22 cellular contexts compared by ENCODE assay signal in the genomic region with DNA sequence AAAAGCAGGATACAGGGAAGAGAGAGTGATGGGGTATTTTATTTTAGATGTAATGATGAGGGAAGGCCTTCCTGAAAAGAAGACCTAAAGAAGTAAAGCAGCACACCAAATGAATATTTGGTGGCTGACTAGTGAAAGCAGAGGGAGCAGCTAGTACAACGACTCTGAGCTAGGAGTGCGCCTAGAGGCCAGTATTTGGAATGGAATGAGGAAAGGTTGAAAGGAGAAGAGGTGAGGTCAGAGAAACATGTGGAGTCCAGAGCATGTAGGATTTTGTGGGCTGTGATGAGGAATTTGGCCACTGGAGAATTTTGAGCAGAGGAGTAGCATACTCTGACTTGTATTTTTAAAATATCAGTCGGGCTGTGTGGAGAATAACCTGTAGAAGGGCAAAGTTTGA. TPM values are rescaled to one million over a fixed set of nuclear protein-coding genes. Genes with fewer than 3 reads are reported as not detected.
DNase-seq lines count a peak whose midpoint lies in the region; ATAC-seq and TF ChIP-seq lines count a peak whose summit lies in the region.
"Had no signal": no experiment of that assay in that cellular context is flagged by ENCODE, and none has a peak within 500 bp of the region (broad histone marks: within the 10 kb centered on the region; RNA-seq: fewer than 3 reads in every experiment).

No MANE protein-coding gene starts in this region.

- no peak overlapping the region for H3K23ac ChIP-seq in trophoblast cell (ENCODE audit: low read length)

- no peak overlapping the region for H2AK5ac ChIP-seq in trophoblast cell (ENCODE audit: low read length)

- no peak overlapping the region for H2BK120ac ChIP-seq in trophoblast cell (ENCODE audit: insufficient read depth, low read length, poor library complexity)

- H3K14ac ChIP-seq in trophoblast cell (ENCODE audit: low read length), result no peak overlapping the region

- no peaks in the 10 kb centered on the region for H3K27me3 ChIP-seq in Caco-2 (replicated peaks; ENCODE audit: control insufficient read depth, insufficient read depth, low read length)
- H3K27me3 ChIP-seq in trophoblast cell (ENCODE audit: insufficient read depth, low read length), result no peaks in the 10 kb centered on the region
- H3K27me3 ChIP-seq: gastrocnemius medialis, sigmoid colon had no signal

- POLR2A ChIA-PET in Caco-2 (lab: Charles Lee), result no interaction called here

- no peak overlapping the region for H4K91ac ChIP-seq in trophoblast cell (ENCODE audit: low read depth, low read length)

- H3K4me2 ChIP-seq in trophoblast cell (ENCODE audit: low read length), result no peak overlapping the region

- H3K9me3 ChIP-seq in Caco-2 (no peaks in the 10 kb centered on the region), trophoblast cell (ENCODE audit: insufficient read depth, low read depth, low read length) (no peaks in the 10 kb centered on the region)
- H3K9me3 ChIP-seq: gastrocnemius medialis, sigmoid colon, thoracic aorta had no signal

- H3K4me3 ChIP-seq in Caco-2 (ENCODE audit: low read depth, low read length) (no peak overlapping the region), trophoblast cell (ENCODE audit: low read depth, low read length) (no peak overlapping the region)
- H3K4me3 ChIP-seq: gastrocnemius medialis, sigmoid colon, thoracic aorta had no signal

- no TSS peak for BruUV-seq in Caco-2 (replicated peaks; lab: Mats Ljungman, UMichigan)

- no peaks in the 10 kb centered on the region for H3K79me2 ChIP-seq in trophoblast cell (ENCODE audit: control insufficient read depth, insufficient read depth, low read length, poor library complexity)

- intact Hi-C loops in Caco-2 (cut with micrococcal nuclease; ENCODE audit: unreplicated experiment), result no loop called here

- no peak overlapping the region for H2AFZ ChIP-seq in trophoblast cell (ENCODE audit: insufficient read depth, low read length, poor library complexity)

- H3K27ac ChIP-seq in trophoblast cell (ENCODE audit: low read depth, low read length), result peak overlapping the region; percentile 30
- H3K27ac ChIP-seq: gastrocnemius medialis, sigmoid colon, thoracic aorta had no signal

- H3K27ac Mint-ChIP-seq in Caco-2 (ENCODE audit: unreplicated experiment), result peak overlapping the region; percentile 42
- H3K27ac Mint-ChIP-seq: activated naive CD8-positive, alpha-beta T cell treated with anti-CD3 and anti-CD28 coated beads for 36 hours; B cell; brain; memory B cell; naive B cell; stimulated activated effector memory CD8-positive, alpha-beta T cell treated with anti-CD3 and anti-CD28 coated beads, Interleukin-12 subunit alpha, Interleukin-12 subunit beta, amount 100 ng/mL, for 72 hours had no signal

- no peak overlapping the region for H3K4ac ChIP-seq in trophoblast cell (ENCODE audit: low read depth, low read length)

- no peak overlapping the region for H3K9ac ChIP-seq in trophoblast cell (ENCODE audit: low read length)

- H3K4me3 Mint-ChIP-seq in Caco-2 (ENCODE audit: unreplicated experiment), result no peak overlapping the region
- H3K4me3 Mint-ChIP-seq: activated naive CD8-positive, alpha-beta T cell treated with anti-CD3 and anti-CD28 coated beads for 36 hours; B cell; brain; memory B cell; naive B cell; stimulated activated effector memory CD8-positive, alpha-beta T cell treated with anti-CD3 and anti-CD28 coated beads, Interleukin-12 subunit alpha, Interleukin-12 subunit beta, amount 100 ng/mL, for 72 hours had no signal

- peaks cover 31% of the 10 kb centered on the region for H3K4me1 Mint-ChIP-seq in Caco-2 (ENCODE audit: low read depth, unreplicated experiment)
- H3K4me1 Mint-ChIP-seq: activated naive CD8-positive, alpha-beta T cell treated with anti-CD3 and anti-CD28 coated beads for 36 hours; brain; memory B cell; stimulated activated effector memory CD8-positive, alpha-beta T cell treated with anti-CD3 and anti-CD28 coated beads, Interleukin-12 subunit alpha, Interleukin-12 subunit beta, amount 100 ng/mL, for 72 hours had no signal

- no peak overlapping the region for H4K8ac ChIP-seq in trophoblast cell (ENCODE audit: low read depth, low read length)

- no peak overlapping the region for H3K18ac ChIP-seq in trophoblast cell (ENCODE audit: low read length)

- peaks cover 2% of the 10 kb centered on the region for H3K79me1 ChIP-seq in trophoblast cell (ENCODE audit: low read length)

- H3K27me3 Mint-ChIP-seq in Caco-2 (ENCODE audit: insufficient read depth, unreplicated experiment), result no peaks in the 10 kb centered on the region

- no peak overlapping the region for H2BK12ac ChIP-seq in trophoblast cell (ENCODE audit: low read length)

- H3K36me3 Mint-ChIP-seq in Caco-2 (ENCODE audit: insufficient read depth, unreplicated experiment), result no peaks in the 10 kb centered on the region
- H3K36me3 Mint-ChIP-seq: activated naive CD8-positive, alpha-beta T cell treated with anti-CD3 and anti-CD28 coated beads for 36 hours; brain; memory B cell; naive B cell; stimulated activated effector memory CD8-positive, alpha-beta T cell treated with anti-CD3 and anti-CD28 coated beads, Interleukin-12 subunit alpha, Interleukin-12 subunit beta, amount 100 ng/mL, for 72 hours had no signal

- peak; percentile 66 for ATAC-seq in esophagus mucosa
- ATAC-seq: gastrocnemius medialis; stimulated activated effector memory CD8-positive, alpha-beta T cell treated with anti-CD3 and anti-CD28 coated beads, Interleukin-12 subunit alpha, Interleukin-12 subunit beta, amount 100 ng/mL, for 72 hours had no signal

- H2BK5ac ChIP-seq in trophoblast cell (ENCODE audit: low read depth, low read length, poor library complexity), result no peak overlapping the region

- peaks cover 48% of the 10 kb centered on the region for H3K4me1 ChIP-seq in Caco-2
- H3K4me1 ChIP-seq in trophoblast cell (ENCODE audit: control insufficient read depth in 1 of 2, insufficient read depth in 2 of 2, low read length in 2 of 2), result peaks cover 3 to 6% of the 10 kb centered on the region in 2 experiments
- H3K4me1 ChIP-seq: gastrocnemius medialis, sigmoid colon had no signal

- no peak overlapping the region for H4K12ac ChIP-seq in trophoblast cell (ENCODE audit: low read depth, low read length)

- peak; percentile 27 to 40 for DNase-seq in Caco-2
- DNase-seq in NCI-H226, result peak; percentile 40
- DNase-seq in trophoblast cell, result peak; percentile 70 to 81
- no peak for DNase-seq in NCI-H2029 (lab: John Stamatoyannopoulos, UW)
- no peak for DNase-seq in amniotic stem cell (lab: John Stamatoyannopoulos, UW)
- DNase-seq in activated CD4-positive, alpha-beta T cell treated with anti-CD3 and anti-CD28 coated beads, Interleukin-2, amount 50 U/mL, for 4 hours, result no peak
- DNase-seq: activated CD4-positive, alpha-beta T cell treated with anti-CD3 and anti-CD28 coated beads for 1 hour; activated naive CD8-positive, alpha-beta T cell treated with anti-CD3 and anti-CD28 coated beads for 36 hours; cortex of kidney; gastrocnemius medialis; kidney glomerular epithelial cell; naive B cell; NCI-H1436 treated with DMSO at 0.1 percent for 48 hours; NCI-H2171 treated with DMSO at 0.1 percent for 48 hours; SHP77; sigmoid colon had no signal

- CTCF ChIA-PET in Caco-2 (lab: Charles Lee), result interaction anchor here (0.5 to 1.8 kb wide), 3 partner anchors 12 to 71 kb away, joined by 3 to 7 read pairs (median 3); a partner anchor contains a TSS

- no CpG with 5 or more reads among the region's 3 CpGs for WGBS in trophoblast cell (ENCODE audit: extremely low coverage, insufficient coverage, insufficient read length)

- H3K36me3 ChIP-seq in Caco-2 (ENCODE audit: control insufficient read depth, insufficient read depth, low read length), result no peaks in the 10 kb centered on the region
- H3K36me3 ChIP-seq in trophoblast cell (ENCODE audit: control insufficient read depth in 1 of 2, insufficient read depth in 2 of 2, low read length in 2 of 2), result no peaks in the 10 kb centered on the region
- H3K36me3 ChIP-seq: gastrocnemius medialis, sigmoid colon, thoracic aorta had no signal

- peak in 1 of 2 experiments; percentile 5 for TF ChIP-seq CTCF in Caco-2 (IDR thresholded peaks at IDR 0.05; ENCODE audit: insufficient read depth in 1 of 2, low read depth in 1 of 2, low read length in 1 of 2, severe bottlenecking in 1 of 2, unreplicated experiment in 1 of 2)

- H3K9me3 Mint-ChIP-seq in Caco-2 (ENCODE audit: unreplicated experiment), result no peaks in the 10 kb centered on the region
- H3K9me3 Mint-ChIP-seq: activated naive CD8-positive, alpha-beta T cell treated with anti-CD3 and anti-CD28 coated beads for 36 hours; memory B cell; naive B cell; stimulated activated effector memory CD8-positive, alpha-beta T cell treated with anti-CD3 and anti-CD28 coated beads, Interleukin-12 subunit alpha, Interleukin-12 subunit beta, amount 100 ng/mL, for 72 hours had no signal

RNA-seq across cellular contexts. Expression of a gene that starts 11.8 kb away (rescaled TPM):
- total RNA-seq in Caco-2 (2022) (1,118 and 1,177 TPM in 2 replicates), esophagus mucosa (850 TPM)
- 3,279 and 3,316 TPM in 2 replicates for polyA plus RNA-seq in trophoblast cell (2013)

RNA-seq across cellular contexts. Expression of a gene that starts 35.1 kb away (rescaled TPM):
- total RNA-seq in Caco-2 (2022) (31.2 and 32.8 TPM in 2 replicates), esophagus mucosa (10.3 TPM)
- 17.8 and 20.6 TPM in 2 replicates for polyA plus RNA-seq in trophoblast cell (2013)

Comparison
In these comparisons a context has a peak if more than half of its experiments do, and no peak if none do; other contexts are left out.
1. DNase-seq: peak in Caco-2 (2 of 2), NCI-H226 (single experiment) and trophoblast cell (2 of 2); none in NCI-H2029 (single experiment), amniotic stem cell (single experiment) and activated CD4-positive, alpha-beta T cell treated with anti-CD3 and anti-CD28 coated beads, Interleukin-2, amount 50 U/mL, for 4 hours (0 of 2).